ENCODE assay signal across 8 cellular contexts in genomic region chr2:62432407-62432806, GRCh38.
"Had no signal": no experiment of that assay in that cellular context is flagged by ENCODE, and none has a peak within 500 bp of the region (broad histone marks: within the 10 kb centered on the region; RNA-seq: fewer than 3 reads in every experiment).

No MANE protein-coding gene starts in this region.

- DNase-seq: GM23248, GOT3, H7, IMR-90, KG1 had no signal

- H3K4me3 ChIP-seq: GM23248, HAP-1, K562 had no signal

- H3K4me1 ChIP-seq: HAP-1 had no signal

- ATAC-seq: HCT116, K562 had no signal

- H3K27ac ChIP-seq: GM23248 had no signal

- H3K36me3 ChIP-seq: HAP-1 had no signal

- H3K9me3 ChIP-seq: HAP-1 had no signal
